In genomic region chr18:54004828-54005227, GRCh38 we compare ENCODE assay signal across 17 cellular contexts.
DNase-seq lines count a peak whose midpoint lies in the region; ATAC-seq and TF ChIP-seq lines count a peak whose summit lies in the region.
"Had no signal": no experiment of that assay in that cellular context is flagged by ENCODE, and none has a peak within 500 bp of the region (broad histone marks: within the 10 kb centered on the region; RNA-seq: fewer than 3 reads in every experiment).

No MANE protein-coding gene starts in this region.

- DNase-seq in GM12864 (ENCODE audit: low read depth) (no peak), HT-29 (ENCODE audit: low spot score) (peak; percentile 13), WTC11 (ENCODE audit: low spot score) (peak; percentile 49), iris pigment epithelial cell (ENCODE audit: low read depth) (peak; percentile 15), COLO829 (ENCODE audit: low spot score) (no peak)
- DNase-seq: activated CD8-positive, alpha-beta T cell treated with anti-CD3 and anti-CD28 coated beads for 36 hours; effector CD8-positive, alpha-beta T cell; head of caudate nucleus; NCI-H2171; nucleus accumbens; PC-9; small intestine; T-cell had no signal

- peaks cover 10% of the 10 kb centered on the region for H3K9me3 Mint-ChIP-seq in WTC11
- H3K9me3 Mint-ChIP-seq: activated CD8-positive, alpha-beta T cell treated with anti-CD3 and anti-CD28 coated beads for 36 hours had no signal

- POLR2A ChIA-PET in WTC11 (lab: Charles Lee) = no interaction called here

- no peak overlapping the region for H3K4me3 ChIP-seq in GM12864 (ENCODE audit: low read depth, low read length)
- H3K4me3 ChIP-seq: PC-9, suprapubic skin had no signal

- H3K27me3 Mint-ChIP-seq in WTC11 (ENCODE audit: low read depth) = no peaks in the 10 kb centered on the region
- H3K27me3 Mint-ChIP-seq: activated CD8-positive, alpha-beta T cell treated with anti-CD3 and anti-CD28 coated beads for 36 hours; T-cell had no signal

- peaks cover 2% of the 10 kb centered on the region; the same call in 1 of the 2 replicates for H3K4me1 Mint-ChIP-seq in WTC11
- H3K4me1 Mint-ChIP-seq: memory B cell, T-cell had no signal

- no peak overlapping the region for H3K4me3 Mint-ChIP-seq in WTC11
- H3K4me3 Mint-ChIP-seq: activated CD8-positive, alpha-beta T cell treated with anti-CD3 and anti-CD28 coated beads for 36 hours; memory B cell; T-cell had no signal

- H3K27ac Mint-ChIP-seq in WTC11 = no peak overlapping the region
- H3K27ac Mint-ChIP-seq: activated CD8-positive, alpha-beta T cell treated with anti-CD3 and anti-CD28 coated beads for 36 hours; memory B cell; T-cell had no signal

- peak; percentile 38 for TF ChIP-seq CTCF in GM12864 (IDR thresholded peaks at IDR 0.05; ENCODE audit: low read depth, low read length, missing control alignments)
- no peak for TF ChIP-seq CTCF in WTC11 (IDR thresholded peaks at IDR 0.05)

- ATAC-seq in WTC11 (peak; percentile 99), GM19455 (IDR thresholded peaks at IDR 0.05; ENCODE audit: unreplicated experiment) (no peak)
- no peak for ATAC-seq in activated CD4-positive, CD25-positive, alpha-beta regulatory T cell treated with anti-CD3 and anti-CD28 coated beads, Interleukin-2, amount 50 U/mL, for 24 hours
- ATAC-seq: activated CD8-positive, alpha-beta T cell treated with anti-CD3 and anti-CD28 coated beads for 36 hours; T-cell had no signal

- CTCF ChIA-PET in WTC11 (lab: Charles Lee) = interaction anchor here (1.0 to 1.2 kb wide), 3 partner anchors 42 to 305 kb away, joined by 3 to 4 read pairs (median 3); no protein-coding TSS in a partner anchor

- H3K36me3 Mint-ChIP-seq in WTC11 = no peaks in the 10 kb centered on the region
- H3K36me3 Mint-ChIP-seq: memory B cell, T-cell had no signal

TF ChIP-seq in WTC11, 78 proteins besides CTCF, POLR2A, EP300 and RAD21:
- TF ChIP-seq STAT6 (CRISPR knock-in tag; conservative IDR thresholded peaks at IDR 0.05; ENCODE audit: low read depth) (no peak), FOXP1 (CRISPR knock-in tag; IDR thresholded peaks at IDR 0.05; ENCODE audit: borderline replicate concordance) (no peak), E2F1 (CRISPR knock-in tag; IDR thresholded peaks at IDR 0.05) (no peak), MYBL2 (CRISPR knock-in tag; IDR thresholded peaks at IDR 0.05) (no peak), ZBTB21 (CRISPR knock-in tag; IDR thresholded peaks at IDR 0.05; ENCODE audit: borderline replicate concordance) (no peak), CREM (CRISPR knock-in tag; IDR thresholded peaks at IDR 0.05) (no peak), ZNF138 (CRISPR knock-in tag; conservative IDR thresholded peaks at IDR 0.05) (no peak), ZNF121 (CRISPR knock-in tag; IDR thresholded peaks at IDR 0.05) (no peak), AR (CRISPR knock-in tag; IDR thresholded peaks at IDR 0.05) (no peak), MAX (CRISPR knock-in tag; IDR thresholded peaks at IDR 0.05) (no peak), ZNF317 (CRISPR knock-in tag; IDR thresholded peaks at IDR 0.05; ENCODE audit: borderline replicate concordance, low read depth) (no peak), ZNF219 (CRISPR knock-in tag; IDR thresholded peaks at IDR 0.05; ENCODE audit: borderline replicate concordance) (no peak), TEAD1 (CRISPR knock-in tag; IDR thresholded peaks at IDR 0.05) (no peak), TCF7 (CRISPR knock-in tag; IDR thresholded peaks at IDR 0.05; ENCODE audit: low read depth) (no peak), ZNF396 (CRISPR knock-in tag; IDR thresholded peaks at IDR 0.05; ENCODE audit: borderline replicate concordance) (no peak), JAZF1 (CRISPR knock-in tag; IDR thresholded peaks at IDR 0.05) (no peak), NFE2L1 (CRISPR knock-in tag; IDR thresholded peaks at IDR 0.05) (no peak)

Comparison
In these comparisons a context has a peak if more than half of its experiments do, and no peak if none do; other contexts are left out.
1. DNase-seq: peak in HT-29 (single experiment), WTC11 (single experiment) and iris pigment epithelial cell (single experiment); none in GM12864 (single experiment) and COLO829 (single experiment).